In the genomic region with DNA sequence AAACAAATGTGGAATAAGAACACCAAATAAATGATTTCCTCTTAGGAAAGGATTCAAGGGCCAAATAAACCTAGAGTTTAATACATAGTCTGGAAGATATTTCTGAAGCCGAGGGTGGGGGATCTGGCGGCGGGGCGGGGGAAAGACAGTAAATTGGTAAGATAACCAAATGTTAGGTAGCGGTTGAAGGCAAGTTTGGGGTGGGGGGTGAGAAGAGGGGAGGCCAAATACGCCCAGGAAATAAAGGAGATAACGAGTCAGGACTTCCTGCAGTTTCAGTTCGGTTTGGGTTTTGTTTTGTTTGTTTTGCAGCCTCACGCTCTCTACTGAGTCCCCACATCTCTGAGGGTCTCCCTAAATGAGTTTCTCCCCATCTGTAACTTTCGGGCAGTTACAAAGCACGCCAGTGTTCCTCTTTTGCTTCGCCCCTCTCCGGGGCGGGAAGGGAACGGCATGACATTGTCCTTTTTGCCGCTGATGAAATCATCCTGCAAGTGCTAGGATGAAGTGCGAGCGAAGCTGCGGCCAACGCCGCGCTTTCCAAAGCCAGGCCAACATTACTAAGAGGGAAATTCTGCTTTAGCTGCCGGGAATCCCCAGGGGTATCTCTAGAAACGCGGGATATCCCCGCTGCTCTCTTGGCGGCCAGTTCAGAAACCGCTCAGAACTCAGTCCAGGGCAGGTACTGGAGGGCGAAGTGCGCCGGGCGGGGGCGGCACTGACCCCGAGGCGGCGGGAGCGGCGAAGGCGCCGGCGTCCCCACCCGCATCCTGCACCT, we compare ENCODE assay signal across 8 cellular contexts. TPM values are rescaled to one million over a fixed set of nuclear protein-coding genes. Genes with fewer than 3 reads are reported as not detected.
A peak's percentile ranks its signal among the peaks of the same experiment; 100 is the strongest.
DNase-seq lines count a peak whose midpoint lies in the region; ATAC-seq and TF ChIP-seq lines count a peak whose summit lies in the region.

No MANE protein-coding gene starts in this region.

- no peak for TF ChIP-seq POLR2A in right lobe of liver (IDR thresholded peaks at IDR 0.05)

- 3% methylated on average over 27 of the region's 42 CpGs for WGBS in right lobe of liver (ENCODE audit: insufficient coverage, low coverage, low lambda C conversion rate, missing lambda C conversion rate)

- peaks cover 9% of the 10 kb centered on the region for H3K36me3 Mint-ChIP-seq in dendritic cell treated with granulocyte-macrophage colony-stimulating factor and Interleukin-4, amounts not matched to agents 40 ng/mL and 50 ng/mL, for 4 days (ENCODE audit: low read depth)

- H3K9me3 ChIP-seq in right lobe of liver: no peaks in the 10 kb centered on the region

- peak overlapping the region in 2 of 3 donors; percentile 30 to 55 for H3K27ac ChIP-seq in right lobe of liver

- peak overlapping the region; percentile 92 for H3K27ac Mint-ChIP-seq in dendritic cell treated with granulocyte-macrophage colony-stimulating factor and Interleukin-4, amounts not matched to agents 40 ng/mL and 50 ng/mL, for 4 days

- H3K9me3 Mint-ChIP-seq in dendritic cell treated with granulocyte-macrophage colony-stimulating factor and Interleukin-4, amounts not matched to agents 40 ng/mL and 50 ng/mL, for 4 days: no peaks in the 10 kb centered on the region

- H3K27me3 ChIP-seq in right lobe of liver: no peaks in the 10 kb centered on the region

- no peaks in the 10 kb centered on the region for H3K27me3 Mint-ChIP-seq in dendritic cell treated with granulocyte-macrophage colony-stimulating factor and Interleukin-4, amounts not matched to agents 40 ng/mL and 50 ng/mL, for 4 days

- peaks cover 59% of the 10 kb centered on the region for H3K4me1 Mint-ChIP-seq in dendritic cell treated with granulocyte-macrophage colony-stimulating factor and Interleukin-4, amounts not matched to agents 40 ng/mL and 50 ng/mL, for 4 days (ENCODE audit: low read depth)

- TF ChIP-seq CTCF in right lobe of liver (IDR thresholded peaks at IDR 0.05): no peak

- H3K4me3 Mint-ChIP-seq in dendritic cell treated with granulocyte-macrophage colony-stimulating factor and Interleukin-4, amounts not matched to agents 40 ng/mL and 50 ng/mL, for 4 days: peak overlapping the region; percentile 92

- H3K4me1 ChIP-seq in right lobe of liver: no peaks in the 10 kb centered on the region

- DNase-seq in NCI-H2081 (lab: John Stamatoyannopoulos, UW) (peak; percentile 31 to 44), NCI-H2081 treated with DMSO at 0.1 percent for 48 hours (lab: John Stamatoyannopoulos, UW) (no peak), NCI-H146 treated with DMSO at 0.1 percent for 48 hours (lab: John Stamatoyannopoulos, UW; ENCODE audit: unreplicated experiment) (peak; percentile 7), right lobe of liver (peak; percentile 49 to 66 (median 52))
- DNase-seq in activated CD4-positive, alpha-beta T cell treated with anti-CD3 and anti-CD28 coated beads for 1 hour: peak; percentile 18
- peak; percentile 13 to 48 (median 25) for DNase-seq in stimulated activated CD4-positive, alpha-beta T cell treated with anti-CD3 and anti-CD28 coated beads, TNF-alpha, amount 100 ng/mL, for 4 hours (ENCODE audit: low read depth in 3 of 3)

- ATAC-seq in HG02840 (IDR thresholded peaks at IDR 0.05; ENCODE audit: low FRiP score, unreplicated experiment) (peak; percentile 65), right lobe of liver (peak; percentile 68 to 77 (median 69))

- H3K4me3 ChIP-seq in right lobe of liver: peak overlapping the region; percentile 38 to 54 (median 45)

- no peaks in the 10 kb centered on the region for H3K36me3 ChIP-seq in right lobe of liver

- intact Hi-C loops in dendritic cell treated with granulocyte-macrophage colony-stimulating factor and Interleukin-4, amounts not matched to agents 40 ng/mL and 50 ng/mL, for 4 days (cut with micrococcal nuclease): loop anchor here (2.0 to 10.0 kb wide), 4 partner anchors 27 to 146 kb away; no protein-coding TSS in a partner anchor
- intact Hi-C loops in right lobe of liver (cut with DNase I): no loop called here

RNA-seq across cellular contexts. Expression of gene NIBAN1, which starts 0.8 kb away (rescaled TPM):
- 1 to 10 TPM in 5 of 6 experiments, under 1 TPM in 1; 0.68 to 4.6 (median 1.9) TPM for total RNA-seq in right lobe of liver
